8 cellular contexts compared by ENCODE assay signal in genomic region chr7:117750612-117751563, GRCh38.
DNase-seq lines count a peak whose midpoint lies in the region; ATAC-seq and TF ChIP-seq lines count a peak whose summit lies in the region.

No MANE protein-coding gene starts in this region.

- no peaks in the 10 kb centered on the region for H3K27me3 ChIP-seq in Caco-2 (replicated peaks; ENCODE audit: control insufficient read depth, insufficient read depth, low read length)
- no peaks in the 10 kb centered on the region for H3K27me3 ChIP-seq in IMR-90 (ENCODE audit: control insufficient read depth, insufficient read depth, low read length)
- H3K27me3 ChIP-seq in upper lobe of left lung = no peaks in the 10 kb centered on the region

- no peak overlapping the region for H2BK5ac ChIP-seq in IMR-90 (ENCODE audit: low read depth, low read length, poor library complexity, severe bottlenecking)

- no peak overlapping the region for H3K4me2 ChIP-seq in IMR-90 (ENCODE audit: low read depth, low read length)

- TF ChIP-seq CTCF in Caco-2 (IDR thresholded peaks at IDR 0.05; ENCODE audit: insufficient read depth in 1 of 2, low read depth in 1 of 2, low read length in 1 of 2, severe bottlenecking in 1 of 2, unreplicated experiment in 1 of 2) (peak; percentile 54 to 61), IMR-90 (conservative IDR thresholded peaks at IDR 0.05; ENCODE audit: low read depth, low read length) (peak; percentile 70), glutamatergic neuron (IDR thresholded peaks at IDR 0.05; ENCODE audit: partially characterized antibody, unreplicated experiment) (peak; percentile 60), upper lobe of left lung (IDR thresholded peaks at IDR 0.05) (peak in 5 of 6 experiments; percentile 29 to 54 (median 37))

- H4K20me1 ChIP-seq in IMR-90 (ENCODE audit: insufficient read depth, low read length) = no peaks in the 10 kb centered on the region

- no peak for TF ChIP-seq POLR2A in IMR-90 (IDR thresholded peaks at IDR 0.05; ENCODE audit: low read depth, low read length)
- TF ChIP-seq POLR2A in upper lobe of left lung (IDR thresholded peaks at IDR 0.05) = no peak

- no peak overlapping the region for H3K27ac Mint-ChIP-seq in Caco-2 (ENCODE audit: unreplicated experiment)
- no peak overlapping the region for H3K27ac Mint-ChIP-seq in glutamatergic neuron (ENCODE audit: unreplicated experiment)

- dilution Hi-C loops in IMR-90 (cut with HindIII; ENCODE audit: low sequenced_read_pairs, unreplicated experiment) = no loop called here

- no peak overlapping the region for H2BK15ac ChIP-seq in IMR-90 (ENCODE audit: low read depth, low read length)

- CTCF ChIA-PET in Caco-2 (lab: Charles Lee) = no interaction called here
- CTCF ChIA-PET in IMR-90 (lab: Yijun Ruan, JAX) = interaction anchor here (0.6 to 1.5 kb wide), 3 partner anchors 349 to 448 kb away, joined by 3 to 5 read pairs (median 3); no protein-coding TSS in a partner anchor

- no peak overlapping the region for H3K4ac ChIP-seq in IMR-90 (ENCODE audit: low read depth, low read length)

- POLR2A ChIA-PET in Caco-2 (lab: Charles Lee) = no interaction called here
- POLR2A ChIA-PET in IMR-90 (lab: Charles Lee; ENCODE audit: unreplicated experiment) = no interaction called here

- no peak overlapping the region for H3K56ac ChIP-seq in IMR-90 (ENCODE audit: extremely low read depth, insufficient read depth, low read length)

- H3K9me3 ChIP-seq in Caco-2 = no peaks in the 10 kb centered on the region
- H3K9me3 ChIP-seq in IMR-90 (ENCODE audit: control insufficient read depth, insufficient read depth, low read length) = no peaks in the 10 kb centered on the region
- H3K9me3 ChIP-seq in upper lobe of left lung = no peaks in the 10 kb centered on the region

- H2BK20ac ChIP-seq in IMR-90 (ENCODE audit: low read depth, low read length) = no peak overlapping the region

- H3K27ac ChIP-seq in IMR-90 (ENCODE audit: insufficient read depth, low read length) (no peak overlapping the region), upper lobe of left lung (no peak overlapping the region)

- no peak overlapping the region for H3K4me3 ChIP-seq in Caco-2 (ENCODE audit: low read depth, low read length)
- no peak overlapping the region for H3K4me3 ChIP-seq in IMR-90 (ENCODE audit: insufficient read depth, low read depth, low read length)
- H3K4me3 ChIP-seq in upper lobe of left lung = no peak overlapping the region

- no peak overlapping the region for H2AFZ ChIP-seq in IMR-90 (replicated peaks; ENCODE audit: low read length, poor library complexity)

- no peak for TF ChIP-seq EP300 in upper lobe of left lung (IDR thresholded peaks at IDR 0.05)

- ATAC-seq in IMR-90 (ENCODE audit: low read depth) = peak; percentile 75
- ATAC-seq in upper lobe of left lung (ENCODE audit: low FRiP score in 2 of 2) = peak in 1 of 2 donors; percentile 53
- no peak for ATAC-seq in GM21423 (IDR thresholded peaks at IDR 0.05; ENCODE audit: unreplicated experiment)

- H3K4me3 Mint-ChIP-seq in Caco-2 (ENCODE audit: unreplicated experiment) (no peak overlapping the region), glutamatergic neuron (ENCODE audit: unreplicated experiment) (no peak overlapping the region)

- no TSS peak for BruUV-seq in Caco-2 (replicated peaks; lab: Mats Ljungman, UMichigan)
- BruUV-seq in IMR-90 (replicated peaks; lab: Mats Ljungman, UMichigan) = no TSS peak

- no peak overlapping the region for H3K9ac ChIP-seq in IMR-90 (ENCODE audit: low read depth, low read length)

- no peak overlapping the region for H4K91ac ChIP-seq in IMR-90 (ENCODE audit: insufficient read depth, low read depth, low read length)

- H3K4me1 ChIP-seq in Caco-2 = no peaks in the 10 kb centered on the region
- 0 out of 2 replicates have a peak, but pooled peaks cover 2% of the 10 kb centered on the region for H3K4me1 ChIP-seq in IMR-90 (ENCODE audit: control insufficient read depth, insufficient read depth, low read length)
- H3K4me1 ChIP-seq in upper lobe of left lung = no peaks in the 10 kb centered on the region

- no peak overlapping the region for H2BK120ac ChIP-seq in IMR-90 (ENCODE audit: low read depth, low read length)

- H3K9me3 Mint-ChIP-seq in Caco-2 (ENCODE audit: unreplicated experiment) (no peaks in the 10 kb centered on the region), glutamatergic neuron (ENCODE audit: unreplicated experiment) (no peaks in the 10 kb centered on the region)

- DNase-seq in Caco-2 (peak in 1 of 2 experiments; percentile 18), IMR-90 (peak; percentile 50), SW480 (ENCODE audit: low spot score) (peak; percentile 39), glutamatergic neuron (no peak), upper lobe of left lung (no peak), DMS114 treated with DMSO at 0.1 percent for 48 hours (lab: John Stamatoyannopoulos, UW; ENCODE audit: unreplicated experiment) (no peak), activated gamma-delta T cell (lab: John Stamatoyannopoulos, UW) (no peak)

- TF ChIP-seq RAD21 in IMR-90 (IDR thresholded peaks at IDR 0.05; ENCODE audit: low read length) = peak; percentile 77

- H3K36me3 Mint-ChIP-seq in Caco-2 (ENCODE audit: insufficient read depth, unreplicated experiment) = no peaks in the 10 kb centered on the region
- H3K36me3 Mint-ChIP-seq in glutamatergic neuron (ENCODE audit: unreplicated experiment) = no peaks in the 10 kb centered on the region

- in situ Hi-C loops in IMR-90 (cut with MboI; ENCODE audit: low sequenced_read_pairs) = loop anchor here (25.0 kb wide), 1 partner anchor 336 kb away; no protein-coding TSS in a partner anchor

- H3K27me3 Mint-ChIP-seq in Caco-2 (ENCODE audit: insufficient read depth, unreplicated experiment) = peaks cover 2% of the 10 kb centered on the region
- H3K27me3 Mint-ChIP-seq in glutamatergic neuron (ENCODE audit: unreplicated experiment) = no peaks in the 10 kb centered on the region

- no peak overlapping the region for H3K18ac ChIP-seq in IMR-90 (ENCODE audit: low read depth, low read length)

- H3K4me1 Mint-ChIP-seq in Caco-2 (ENCODE audit: low read depth, unreplicated experiment) = no peaks in the 10 kb centered on the region
- H3K4me1 Mint-ChIP-seq in glutamatergic neuron (ENCODE audit: low read depth, unreplicated experiment) = no peaks in the 10 kb centered on the region

- no peaks in the 10 kb centered on the region for H3K9me1 ChIP-seq in IMR-90 (ENCODE audit: insufficient read depth, low read length)

- H3K36me3 ChIP-seq in Caco-2 (ENCODE audit: control insufficient read depth, insufficient read depth, low read length) = no peaks in the 10 kb centered on the region
- peaks cover 5% of the 10 kb centered on the region; the same call in 1 of the 2 replicates for H3K36me3 ChIP-seq in IMR-90 (ENCODE audit: control insufficient read depth, insufficient read depth, low read length)
- H3K36me3 ChIP-seq in upper lobe of left lung = no peaks in the 10 kb centered on the region

- H3K14ac ChIP-seq in IMR-90 (replicated peaks; ENCODE audit: low read depth, low read length) = no peak overlapping the region

- no peak overlapping the region for H4K5ac ChIP-seq in IMR-90 (ENCODE audit: low read depth, low read length)

- no peak overlapping the region for H3K23ac ChIP-seq in IMR-90 (ENCODE audit: low read depth, low read length)

- H4K8ac ChIP-seq in IMR-90 (ENCODE audit: low read depth in 2 of 2, low read length in 2 of 2) = no peak overlapping the region

- intact Hi-C loops in Caco-2 (cut with micrococcal nuclease; ENCODE audit: unreplicated experiment) = loop anchor here (1.0 to 10.0 kb wide), 6 partner anchors 122 to 445 kb away; partner anchors contain the start of gene CTTNBP2
- intact Hi-C loops in IMR-90 (cut with micrococcal nuclease) = loop anchor here (1.0 to 10.0 kb wide), 4 partner anchors 121 to 446 kb away; no protein-coding TSS in a partner anchor

- H2AK5ac ChIP-seq in IMR-90 (ENCODE audit: low read depth, low read length) = no peak overlapping the region

- no peak overlapping the region for H2AK9ac ChIP-seq in IMR-90 (replicated peaks; ENCODE audit: low read depth, low read length, poor library complexity)

- H3K79me1 ChIP-seq in IMR-90 (ENCODE audit: low read depth in 1 of 2, low read length in 2 of 2) = no peaks in the 10 kb centered on the region

- WGBS in IMR-90 (ENCODE audit: extremely low coverage in 2 of 2, insufficient read length in 1 of 2), 2 experiments = no CpG with 5 or more reads among the region's 8 CpGs
- 46% methylated on average over 8 of the region's 8 CpGs for WGBS in upper lobe of left lung, 2 donors

TF ChIP-seq in IMR-90, 13 proteins besides CTCF, POLR2A, EP300 and RAD21 (continues in another document):
- TF ChIP-seq RFX5 (IDR thresholded peaks at IDR 0.05; ENCODE audit: low read depth, low read length) = no peak
- no peak for TF ChIP-seq USF2 (IDR thresholded peaks at IDR 0.05; ENCODE audit: low read depth, low read length)
- TF ChIP-seq RCOR1 (IDR thresholded peaks at IDR 0.05; ENCODE audit: insufficient replicate concordance, low read length) = no peak
- TF ChIP-seq, protein P1, sequence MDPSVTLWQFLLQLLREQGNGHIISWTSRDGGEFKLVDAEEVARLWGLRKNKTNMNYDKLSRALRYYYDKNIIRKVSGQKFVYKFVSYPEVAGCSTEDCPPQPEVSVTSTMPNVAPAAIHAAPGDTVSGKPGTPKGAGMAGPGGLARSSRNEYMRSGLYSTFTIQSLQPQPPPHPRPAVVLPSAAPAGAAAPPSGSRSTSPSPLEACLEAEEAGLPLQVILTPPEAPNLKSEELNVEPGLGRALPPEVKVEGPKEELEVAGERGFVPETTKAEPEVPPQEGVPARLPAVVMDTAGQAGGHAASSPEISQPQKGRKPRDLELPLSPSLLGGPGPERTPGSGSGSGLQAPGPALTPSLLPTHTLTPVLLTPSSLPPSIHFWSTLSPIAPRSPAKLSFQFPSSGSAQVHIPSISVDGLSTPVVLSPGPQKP (IDR thresholded peaks at IDR 0.05; ENCODE audit: borderline replicate concordance, low read depth, low read length) = no peak
- no peak for TF ChIP-seq CHD1 (IDR thresholded peaks at IDR 0.05; ENCODE audit: low read depth, low read length)
- TF ChIP-seq FOS (IDR thresholded peaks at IDR 0.05; ENCODE audit: low read depth, low read length) = no peak
- TF ChIP-seq MXI1 (IDR thresholded peaks at IDR 0.05; ENCODE audit: borderline replicate concordance, low read depth, low read length) = no peak
- no peak for TF ChIP-seq MAZ (IDR thresholded peaks at IDR 0.05; ENCODE audit: borderline replicate concordance, low read depth, low read length)
- peak; percentile 67 for TF ChIP-seq SMC3 (IDR thresholded peaks at IDR 0.05; ENCODE audit: low read depth, low read length)
- TF ChIP-seq CEBPB (IDR thresholded peaks at IDR 0.05; ENCODE audit: low read depth, low read length) = no peak
- peak; percentile 77 for TF ChIP-seq MAFK (IDR thresholded peaks at IDR 0.05; ENCODE audit: low read depth, low read length)
- TF ChIP-seq NFE2L2 (IDR thresholded peaks at IDR 0.05; ENCODE audit: low read depth, low read length) = no peak

Comparison
In these comparisons a context has a peak if more than half of its experiments do, and no peak if none do; other contexts are left out.
1. DNase-seq: peak in IMR-90 (single experiment) and SW480 (single experiment); none in glutamatergic neuron (single experiment), upper lobe of left lung (0 of 2), DMS114 treated with DMSO at 0.1 percent for 48 hours (single experiment) and activated gamma-delta T cell (single experiment).
2. Peak in every context shown above with its lines, with median percentiles within 50 percentile points of each other: CTCF ChIP-seq.